Comparison of ENCODE assay signal across 8 cellular contexts in the genomic region with DNA sequence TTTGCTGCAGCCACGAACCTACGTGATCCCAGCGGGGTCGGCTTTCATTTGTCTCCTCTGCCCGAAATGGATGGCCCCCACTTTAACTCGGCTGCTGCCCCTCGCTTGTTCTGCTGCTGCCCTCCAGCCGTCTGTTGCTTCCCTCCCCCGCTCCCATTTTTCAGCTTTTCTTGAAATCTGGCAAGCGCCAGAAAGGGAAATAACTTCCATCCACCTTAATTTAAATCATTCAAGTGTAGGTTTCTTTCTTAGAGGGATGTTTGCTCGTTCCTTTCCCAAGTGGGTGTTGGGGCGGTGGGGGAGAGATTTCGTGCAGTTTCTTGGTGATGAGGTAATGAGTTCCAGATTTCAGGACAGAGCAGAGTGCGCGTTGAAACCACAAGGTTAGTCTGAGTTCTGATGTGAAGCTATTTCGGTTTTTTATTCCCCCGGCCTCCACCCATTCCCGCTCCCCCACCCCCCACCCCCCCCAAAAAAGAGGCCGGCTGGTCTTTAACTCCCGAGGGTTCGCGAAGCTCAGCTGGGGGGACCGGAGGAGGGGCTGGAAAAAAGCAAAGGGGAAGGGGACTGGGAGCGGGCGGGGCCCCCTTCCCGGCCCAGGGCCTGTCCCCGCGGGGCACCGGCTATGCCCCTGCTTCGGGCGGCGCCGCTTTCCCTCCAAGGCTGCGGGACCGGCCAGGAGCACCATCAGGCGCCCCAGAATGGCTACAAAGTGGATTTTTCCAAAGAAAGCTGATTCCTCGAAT. TPM values are rescaled to one million over a fixed set of nuclear protein-coding genes. Genes with fewer than 3 reads are reported as not detected.
DNase-seq lines count a peak whose midpoint lies in the region; ATAC-seq and TF ChIP-seq lines count a peak whose summit lies in the region.

No MANE protein-coding gene starts in this region.

- TF ChIP-seq POLR2A in GM18505 (IDR thresholded peaks at IDR 0.05; ENCODE audit: borderline replicate concordance, extremely low read depth, insufficient read depth, insufficient read length): no peak

- WGBS in thymus: 1% methylated on average over 37 of the region's 37 CpGs

- ATAC-seq in GM18505 (IDR thresholded peaks at IDR 0.05; ENCODE audit: unreplicated experiment): no peak

- H3K27me3 ChIP-seq in thymus (ENCODE audit: control insufficient read depth, insufficient read depth): no peaks in the 10 kb centered on the region

- peak overlapping the region; percentile 95 for H3K4me3 ChIP-seq in thymus (ENCODE audit: low read length)

- H3K4me3 Mint-ChIP-seq in CD14-positive monocyte: peak overlapping the region; percentile 95 to 100

- peaks cover 10 to 28% (median 14%) of the 10 kb centered on the region in 3 donors for H3K27me3 Mint-ChIP-seq in CD14-positive monocyte (ENCODE audit: low read depth in 3 of 3)

- no peak for DNase-seq in CD14-positive monocyte (ENCODE audit: low spot score)
- DNase-seq in HK-2 (ENCODE audit: unreplicated experiment): peak; percentile 71
- DNase-seq in activated CD4-positive, alpha-beta T cell treated with anti-CD3 and anti-CD28 coated beads, Interleukin-2, amount 50 U/mL, for 1 hour: peak; percentile 46
- DNase-seq in epithelial cell of prostate (ENCODE audit: low read depth, low spot score): no peak
- peak; percentile 48 for DNase-seq in mucosa of gallbladder (ENCODE audit: low spot score)
- DNase-seq in NCI-H1436 (lab: John Stamatoyannopoulos, UW): no peak

- TF ChIP-seq CTCF in CD14-positive monocyte (IDR thresholded peaks at IDR 0.05): no peak

- no peaks in the 10 kb centered on the region for H3K9me3 ChIP-seq in thymus (ENCODE audit: control insufficient read depth)

- H3K4me1 ChIP-seq in thymus (ENCODE audit: control insufficient read depth, insufficient read depth, low read length): peaks cover 10% of the 10 kb centered on the region

- H3K36me3 ChIP-seq in thymus (ENCODE audit: control insufficient read depth, insufficient read depth): peaks cover 8% of the 10 kb centered on the region

- H3K27ac Mint-ChIP-seq in CD14-positive monocyte: peak overlapping the region; percentile 99 to 100 (median 99)

- intact Hi-C loops in CD14-positive monocyte (cut with micrococcal nuclease): loop anchor here (5.0 to 10.0 kb wide), 9 partner anchors 63 to 830 kb away; no protein-coding TSS in a partner anchor

- H3K36me3 Mint-ChIP-seq in CD14-positive monocyte: peaks cover 25 to 34% of the 10 kb centered on the region in 2 donors

- H3K9me3 Mint-ChIP-seq in CD14-positive monocyte: peaks cover 0 to 12% (median 3%) of the 10 kb centered on the region in 7 donors

- H3K27ac ChIP-seq in epithelial cell of prostate (peak overlapping the region; percentile 99), thymus (ENCODE audit: low read depth) (peak overlapping the region; percentile 100)

- peaks cover 31% of the 10 kb centered on the region for H3K4me1 Mint-ChIP-seq in CD14-positive monocyte

RNA-seq across cellular contexts. Expression of gene ZFP36L1, which starts 2.2 kb away (rescaled TPM):
- polyA plus RNA-seq in CD14-positive monocyte (100 to 1,000 TPM; 151 to 185 TPM), thymus (109 TPM)
- total RNA-seq in mucosa of gallbladder: 398 TPM

Comparison
In these comparisons a context has a peak if more than half of its experiments do, and no peak if none do; other contexts are left out.
1. DNase-seq: peak in HK-2 (single experiment), activated CD4-positive, alpha-beta T cell treated with anti-CD3 and anti-CD28 coated beads, Interleukin-2, amount 50 U/mL, for 1 hour (single experiment) and mucosa of gallbladder (single experiment); none in CD14-positive monocyte (single experiment), epithelial cell of prostate (single experiment) and NCI-H1436 (single experiment).